Comparison of ENCODE assay signal across 3 cellular contexts in the genomic region with DNA sequence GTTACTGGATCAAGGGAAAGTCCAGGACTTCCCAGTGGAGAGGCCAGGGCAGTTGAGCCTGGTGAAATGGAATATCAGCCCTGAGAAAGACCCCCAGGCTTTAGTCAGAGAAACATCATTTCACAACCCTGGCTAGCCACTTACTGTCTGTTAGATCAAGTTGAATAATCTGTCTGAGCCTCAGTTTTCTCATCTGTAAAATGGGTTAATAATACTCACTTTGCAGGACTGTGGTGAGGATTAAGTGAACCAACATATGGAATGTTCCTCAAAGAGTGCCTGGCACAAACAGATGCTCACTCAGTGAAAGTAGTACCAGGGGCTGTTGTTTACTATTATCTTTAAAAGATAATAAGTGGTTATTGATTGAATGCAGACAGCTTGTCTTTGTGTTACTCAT.
TF ChIP-seq lines count a peak whose summit lies in the region.

No MANE protein-coding gene starts in this region.

TF ChIP-seq in HepG2, 621 proteins besides CTCF, POLR2A, EP300 and RAD21:
- TF ChIP-seq GZF1 (CRISPR knock-in tag; IDR thresholded peaks at IDR 0.05), result no peak
- no peak for TF ChIP-seq IKZF4 (CRISPR knock-in tag; IDR thresholded peaks at IDR 0.05; ENCODE audit: borderline replicate concordance, low read depth, not compliant biosample characterization)
- no peak for TF ChIP-seq HMGA1 (CRISPR knock-in tag; conservative IDR thresholded peaks at IDR 0.05)
- no peak for TF ChIP-seq SETDB1 (CRISPR knock-in tag; IDR thresholded peaks at IDR 0.05; ENCODE audit: borderline replicate concordance)
- TF ChIP-seq NBN (conservative IDR thresholded peaks at IDR 0.05), result no peak
- TF ChIP-seq ZNF550 (CRISPR knock-in tag; IDR thresholded peaks at IDR 0.05; ENCODE audit: borderline replicate concordance), result no peak
- TF ChIP-seq ZNF629 (CRISPR knock-in tag; conservative IDR thresholded peaks at IDR 0.05), result peak; percentile 67

TF ChIP-seq in K562, 482 proteins besides CTCF, POLR2A, EP300 and RAD21:
- TF ChIP-seq RBM25 (IDR thresholded peaks at IDR 0.05; ENCODE audit: low read depth, low read length, severe bottlenecking) (peak; percentile 89), KDM1A (IDR thresholded peaks at IDR 0.05) (peak in 1 of 2 experiments; percentile 20; a peak in 1 of 4 replicates), ZNF232 (CRISPR knock-in tag; IDR thresholded peaks at IDR 0.05) (no peak), ADNP (tag; IDR thresholded peaks at IDR 0.05) (peak; percentile 68; the same call in 1 of the 2 replicates), BCOR (IDR thresholded peaks at IDR 0.05) (peak; percentile 44; the same call in 1 of the 2 replicates)

TF ChIP-seq in H1, 55 proteins besides CTCF, POLR2A, EP300 and RAD21:
- TF ChIP-seq RNF2 (IDR thresholded peaks at IDR 0.05; ENCODE audit: borderline replicate concordance, low read depth, low read length, missing control alignments, poor library complexity, severe bottlenecking) (no peak), KDM1A (IDR thresholded peaks at IDR 0.05; ENCODE audit: borderline replicate concordance, low read length) (peak; percentile 84; the same call in 1 of the 2 replicates)
TF ChIP-seq in H1: peak in this region for 1.
